8 cellular contexts compared by ENCODE assay signal in the genomic region with DNA sequence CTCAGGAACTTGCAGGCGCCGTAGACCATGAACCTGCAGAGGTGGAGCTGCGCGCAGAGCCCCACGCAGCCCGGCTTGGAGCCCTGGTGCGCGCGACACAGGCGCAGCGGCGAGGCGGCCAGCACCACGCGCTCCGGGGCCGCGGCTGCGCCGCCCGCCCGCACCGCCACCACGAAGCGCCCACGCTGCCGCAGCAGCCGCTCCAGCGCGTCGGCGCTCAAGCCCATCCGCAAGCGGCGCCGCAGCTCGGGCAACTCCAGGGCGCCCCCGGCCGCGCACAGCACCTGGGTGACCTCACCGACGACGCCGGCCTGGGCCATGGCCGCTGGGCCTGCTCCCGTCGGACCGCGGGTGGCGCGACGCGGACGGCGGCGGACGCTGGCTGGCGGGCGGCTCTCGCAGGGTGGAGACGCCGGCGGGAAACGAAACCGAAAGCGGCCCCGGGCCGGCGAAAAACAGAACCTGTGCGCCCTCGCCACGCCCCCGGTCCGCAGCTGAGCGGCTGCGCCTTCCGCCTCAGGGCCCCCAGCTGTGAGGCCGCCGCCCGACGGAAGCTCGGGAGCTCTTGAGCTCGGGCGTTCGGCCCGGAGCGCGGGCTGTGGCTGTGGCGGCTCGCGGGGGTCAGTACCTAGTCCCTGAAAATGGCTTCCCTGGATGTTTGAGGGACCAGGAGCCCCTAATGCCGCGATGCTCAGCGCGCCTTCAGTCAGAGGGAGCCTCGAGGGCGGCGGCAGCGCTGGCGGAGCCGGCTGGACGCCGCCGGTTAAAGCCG. TPM values are rescaled to one million over a fixed set of nuclear protein-coding genes. Genes with fewer than 3 reads are reported as not detected.
DNase-seq lines count a peak whose midpoint lies in the region; ATAC-seq and TF ChIP-seq lines count a peak whose summit lies in the region.

A gene with protein sequence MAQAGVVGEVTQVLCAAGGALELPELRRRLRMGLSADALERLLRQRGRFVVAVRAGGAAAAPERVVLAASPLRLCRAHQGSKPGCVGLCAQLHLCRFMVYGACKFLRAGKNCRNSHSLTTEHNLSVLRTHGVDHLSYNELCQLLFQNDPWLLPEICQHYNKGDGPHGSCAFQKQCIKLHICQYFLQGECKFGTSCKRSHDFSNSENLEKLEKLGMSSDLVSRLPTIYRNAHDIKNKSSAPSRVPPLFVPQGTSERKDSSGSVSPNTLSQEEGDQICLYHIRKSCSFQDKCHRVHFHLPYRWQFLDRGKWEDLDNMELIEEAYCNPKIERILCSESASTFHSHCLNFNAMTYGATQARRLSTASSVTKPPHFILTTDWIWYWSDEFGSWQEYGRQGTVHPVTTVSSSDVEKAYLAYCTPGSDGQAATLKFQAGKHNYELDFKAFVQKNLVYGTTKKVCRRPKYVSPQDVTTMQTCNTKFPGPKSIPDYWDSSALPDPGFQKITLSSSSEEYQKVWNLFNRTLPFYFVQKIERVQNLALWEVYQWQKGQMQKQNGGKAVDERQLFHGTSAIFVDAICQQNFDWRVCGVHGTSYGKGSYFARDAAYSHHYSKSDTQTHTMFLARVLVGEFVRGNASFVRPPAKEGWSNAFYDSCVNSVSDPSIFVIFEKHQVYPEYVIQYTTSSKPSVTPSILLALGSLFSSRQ (minus strand): TSS at position 424 of the 772 bp plus-strand sequence. CDS start 104 bp downstream, at position 320.

- H3K4me3 Mint-ChIP-seq in CD4-positive, CD25-positive, alpha-beta regulatory T cell, result peak within 1 kb of the TSS; percentile 81 to 95 (median 92)

- H3K4me1 Mint-ChIP-seq in CD4-positive, CD25-positive, alpha-beta regulatory T cell, result peaks cover 23 to 55% (median 33%) of the 10 kb centered on the region in 4 donors

- peaks cover 18 to 20% of the 10 kb centered on the region in 2 experiments for H3K9me3 ChIP-seq in CD4-positive, CD25-positive, alpha-beta regulatory T cell (ENCODE audit: control insufficient read depth in 2 of 2, low read length in 2 of 2)
- no peaks in the 10 kb centered on the region for H3K9me3 ChIP-seq in mucosa of stomach (ENCODE audit: control insufficient read depth, low read length)

- H3K9ac ChIP-seq in mucosa of stomach (ENCODE audit: low read length), result peak within 1 kb of the TSS; percentile 79

- H3K27ac ChIP-seq in CD4-positive, CD25-positive, alpha-beta regulatory T cell (ENCODE audit: insufficient read depth, low read length, poor library complexity, severe bottlenecking), result peak within 1 kb of the TSS; percentile 91

- peaks cover 11% of the 10 kb centered on the region for H3K36me3 Mint-ChIP-seq in CD4-positive, CD25-positive, alpha-beta regulatory T cell

- H3K9me3 Mint-ChIP-seq in CD4-positive, CD25-positive, alpha-beta regulatory T cell, result peaks cover 2 to 16% (median 9%) of the 10 kb centered on the region in 7 donors

- no peaks in the 10 kb centered on the region for H3K27me3 ChIP-seq in CD4-positive, CD25-positive, alpha-beta regulatory T cell (ENCODE audit: control insufficient read depth, insufficient read depth, low read length)
- no peaks in the 10 kb centered on the region for H3K27me3 ChIP-seq in mucosa of stomach (ENCODE audit: control insufficient read depth, insufficient read depth, low read length)

- H3K4me1 ChIP-seq in CD4-positive, CD25-positive, alpha-beta regulatory T cell (ENCODE audit: control insufficient read depth, insufficient read depth, low read length, poor library complexity, severe bottlenecking), result peaks cover 50% of the 10 kb centered on the region
- peaks cover 38% of the 10 kb centered on the region for H3K4me1 ChIP-seq in mucosa of stomach (ENCODE audit: control insufficient read depth, insufficient read depth, low read length)

- H3K36me3 ChIP-seq in CD4-positive, CD25-positive, alpha-beta regulatory T cell (ENCODE audit: control insufficient read depth, insufficient read depth, low read length), result peaks cover under 1% of the 10 kb centered on the region
- H3K36me3 ChIP-seq in mucosa of stomach (ENCODE audit: control insufficient read depth, insufficient read depth, low read length), result no peaks in the 10 kb centered on the region

- H3K4me3 ChIP-seq in CD4-positive, CD25-positive, alpha-beta regulatory T cell (ENCODE audit: low read depth, low read length), result peak within 1 kb of the TSS; percentile 82
- H3K4me3 ChIP-seq in mucosa of stomach (ENCODE audit: low read length), result peak within 1 kb of the TSS; percentile 20

- peak; percentile 85 to 95 (median 85) for DNase-seq in CD4-positive, CD25-positive, alpha-beta regulatory T cell
- DNase-seq in NOMO-1 treated with dmso at 0.1 percent for 144 hours (lab: John Stamatoyannopoulos, UW; ENCODE audit: unreplicated experiment), result peak; percentile 58
- DNase-seq in activated T-cell treated with anti-CD3 and anti-CD28 coated beads for 24 hours (ENCODE audit: low read depth), result peak; percentile 75
- DNase-seq in erythroblast (lab: John Stamatoyannopoulos, UW), result peak; percentile 92 to 96
- DNase-seq in stimulated activated CD8-positive, alpha-beta memory T cell treated with anti-CD3 and anti-CD28 coated beads, Interleukin-7, amount 100 ng/mL, for 1 hour (ENCODE audit: low read depth in 2 of 2), result peak; percentile 81 to 82

- peak; percentile 71 for TF ChIP-seq POLR2A in erythroblast (IDR thresholded peaks at IDR 0.05; ENCODE audit: low read length)

- H3K27me3 Mint-ChIP-seq in CD4-positive, CD25-positive, alpha-beta regulatory T cell, result no peaks in the 10 kb centered on the region

- peak within 1 kb of the TSS; percentile 83 to 99 (median 91) for H3K27ac Mint-ChIP-seq in CD4-positive, CD25-positive, alpha-beta regulatory T cell

- ATAC-seq in CD4-positive, CD25-positive, alpha-beta regulatory T cell (ENCODE audit: low read depth in 2 of 2), result peak; percentile 83 to 86
- ATAC-seq in GM19397 (IDR thresholded peaks at IDR 0.05; ENCODE audit: unreplicated experiment) (peak; percentile 94), HG03565 (IDR thresholded peaks at IDR 0.05; ENCODE audit: unreplicated experiment) (peak; percentile 79)

RNA-seq across cellular contexts. Expression of the gene that starts here (rescaled TPM):
- total RNA-seq in CD4-positive, CD25-positive, alpha-beta regulatory T cell, result 258 TPM
- 10 to 100 TPM; 30.1 to 69.1 (median 48.9) TPM for polyA plus RNA-seq in CD4-positive, CD25-positive, alpha-beta regulatory T cell

Comparison
In these comparisons a context has a peak if more than half of its experiments do, and no peak if none do; other contexts are left out.
1. Peak in every context shown above with its lines: DNase-seq, ATAC-seq, H3K4me3 ChIP-seq and H3K27ac ChIP-seq.